Comparison of ENCODE assay signal across 3 cellular contexts in the genomic region with DNA sequence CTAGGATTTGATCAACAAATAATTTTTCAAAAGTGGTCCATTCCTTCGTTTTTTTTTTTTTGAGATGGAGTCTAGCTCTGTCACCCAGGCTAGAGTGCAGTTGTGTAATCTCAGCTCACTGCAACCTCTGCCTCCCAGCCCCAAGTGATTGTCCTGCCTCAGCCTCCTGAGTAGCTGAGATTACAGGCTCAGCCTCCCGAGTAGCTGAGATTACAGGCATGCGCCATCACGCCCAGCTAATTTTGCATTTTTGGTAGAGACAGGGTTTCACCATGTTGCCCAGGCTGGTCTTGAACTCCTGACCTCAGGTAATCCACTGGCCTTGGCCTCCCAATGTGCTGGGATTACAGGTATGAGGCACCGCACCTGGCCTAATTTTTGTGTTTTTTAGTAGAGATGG. TPM values are rescaled to one million over a fixed set of nuclear protein-coding genes. Genes with fewer than 3 reads are reported as not detected.
DNase-seq lines count a peak whose midpoint lies in the region; ATAC-seq, FAIRE-seq and TF ChIP-seq lines count a peak whose summit lies in the region.
"Not testable (repeated sequence)": the region's sequence is repeated elsewhere in the genome, so short reads cannot be mapped to it uniquely, and the experiment has no call there.

No MANE protein-coding gene starts in this region.

- RAD21 ChIA-PET in GM12878 (lab: Charles Lee; ENCODE audit: unreplicated experiment), result not testable (repeated sequence)

- intact Hi-C loops in GM12878 (cut with micrococcal nuclease; ENCODE audit: unreplicated experiment), result loop anchor here (10.0 kb wide), 1 partner anchor 94 kb away; a partner anchor contains a TSS
- intact Hi-C loops in K562 (cut with micrococcal nuclease), result loop anchor here (10.0 kb wide), 1 partner anchor 94 kb away; a partner anchor contains a TSS

- not testable (repeated sequence) for H3K4me3 ChIP-seq in GM12878, K562

- not testable (repeated sequence) for BruUV-seq in GM12878 (replicated peaks; lab: Mats Ljungman, UMichigan); K562 (replicated peaks; lab: Mats Ljungman, UMichigan)

- not testable (repeated sequence) for H3K27me3 ChIP-seq in GM12878 (replicated peaks in 1 of 2; ENCODE audit: control insufficient read depth in 2 of 2, insufficient read depth in 2 of 2, low read length in 1 of 2); K562 (ENCODE audit: control insufficient read depth in 2 of 2, insufficient read depth in 2 of 2, low read length in 2 of 2)

- H3K4me1 ChIP-seq in GM12878 (ENCODE audit: control insufficient read depth, insufficient read depth, low read length), result not testable (repeated sequence)
- H3K4me1 ChIP-seq in K562 (replicated peaks in 1 of 2; ENCODE audit: control insufficient read depth in 2 of 2, insufficient read depth in 2 of 2, low read length in 2 of 2), result peaks cover 2 to 14% of the 10 kb centered on the region in 2 experiments; a peak in 3 of 5 replicates

- FAIRE-seq in GM12878 (lab: Jason Lieb, UNC); K562 (lab: Jason Lieb, UNC): not testable (repeated sequence)

- TF ChIP-seq EP300 in GM12878 (IDR thresholded peaks at IDR 0.05; ENCODE audit: borderline replicate concordance in 1 of 2, control insufficient read depth in 1 of 2, low read depth in 2 of 2, low read length in 2 of 2); K562 (IDR thresholded peaks at IDR 0.05; ENCODE audit: low read length): not testable (repeated sequence)

- SMC1A ChIA-PET in GM12878 (lab: Charles Lee; ENCODE audit: uncharacterized antibody, unreplicated experiment), result interaction anchor here (0.9 kb wide), 1 partner anchor 86 kb away, joined by 3 read pairs; no protein-coding TSS in a partner anchor

- not testable (repeated sequence) for H4K20me1 ChIP-seq in GM12878 (ENCODE audit: control insufficient read depth, insufficient read depth); K562 (replicated peaks; ENCODE audit: control insufficient read depth, insufficient read depth, low read length)

- H3K9ac ChIP-seq in GM12878 (ENCODE audit: control insufficient read depth, insufficient read depth, low read length); K562 (ENCODE audit: insufficient read depth in 1 of 2, low read depth in 2 of 2, low read length in 2 of 2): not testable (repeated sequence)

- H3K4me2 ChIP-seq in GM12878 (ENCODE audit: control insufficient read depth, insufficient read depth), result 0 out of 2 replicates have a peak overlapping the region, but pooled peaks have one; percentile 10
- H3K4me2 ChIP-seq in K562 (ENCODE audit: insufficient read depth, low read length), result not testable (repeated sequence)

- H2AFZ ChIP-seq in GM12878 (ENCODE audit: control insufficient read depth, low read depth, low read length); K562 (ENCODE audit: low read depth, low read length): not testable (repeated sequence)

- in situ Hi-C loops in GM12878 (cut with MboI); K562 (cut with MboI): not testable (repeated sequence)

- not testable (repeated sequence) for H3K9me3 ChIP-seq in GM12878 (replicated peaks; ENCODE audit: control insufficient read depth, insufficient read depth, low read length); K562 (replicated peaks; ENCODE audit: control insufficient read depth, insufficient read depth, low read depth, low read length)

- H3K27ac ChIP-seq in VCaP, result peak overlapping the region; percentile 95
- not testable (repeated sequence) for H3K27ac ChIP-seq in GM12878 (ENCODE audit: control insufficient read depth, insufficient read depth); K562 (ENCODE audit: extremely low read depth, low read depth, low read length)

- not testable (repeated sequence) for H3K9me1 ChIP-seq in K562 (ENCODE audit: control insufficient read depth, insufficient read depth, low read length)

- not testable (repeated sequence) for DNase-seq in GM12878 (ENCODE audit: low read depth, low spot score); K562 (ENCODE audit: extremely low read depth in 1 of 4, low spot score in 3 of 4)

- not testable (repeated sequence) for TF ChIP-seq RAD21 in GM12878 (IDR thresholded peaks at IDR 0.05; ENCODE audit: insufficient read depth, low read depth, low read length); K562 (CRISPR knock-in tag; conservative IDR thresholded peaks at IDR 0.05 in 1 of 2, IDR thresholded peaks at IDR 0.05 in 1 of 2)

- not testable (repeated sequence) for TF ChIP-seq POLR2A in GM12878 (IDR thresholded peaks at IDR 0.05; ENCODE audit: low read depth, low read length); K562 (conservative IDR thresholded peaks at IDR 0.05)

- CTCF ChIA-PET in GM12878 (lab: Yijun Ruan, JAX), result interaction anchor here (0.7 to 0.9 kb wide), 2 partner anchors 36 to 211 kb away, joined by 3 to 4 read pairs; no protein-coding TSS in a partner anchor
- CTCF ChIA-PET in K562 (lab: Yijun Ruan, JAX; ENCODE audit: low intra/inter-chr PET ratio), result not testable (repeated sequence)

- not testable (repeated sequence) for TF ChIP-seq CTCF in VCaP (conservative IDR thresholded peaks at IDR 0.05); GM12878 (IDR thresholded peaks at IDR 0.05 in 2 of 3, conservative IDR thresholded peaks at IDR 0.05 in 1 of 3; ENCODE audit: control insufficient read depth in 2 of 3, extremely low read depth in 1 of 3, insufficient read depth in 1 of 3, low read depth in 3 of 3, low read length in 3 of 3); K562 (IDR thresholded peaks at IDR 0.05 in 2 of 3, conservative IDR thresholded peaks at IDR 0.05 in 1 of 3; ENCODE audit: insufficient read depth in 2 of 3, low read depth in 1 of 3, low read length in 3 of 3)

- ATAC-seq in GM12878, K562: not testable (repeated sequence)

- POLR2A ChIA-PET in GM12878 (lab: Charles Lee), result interaction anchor here (0.6 kb wide), 1 partner anchor 662 kb away, joined by 3 read pairs; no protein-coding TSS in a partner anchor
- POLR2A ChIA-PET in K562 (lab: Yijun Ruan, JAX), result not testable (repeated sequence)

- not testable (repeated sequence) for H3K36me3 ChIP-seq in GM12878 (ENCODE audit: control insufficient read depth in 2 of 2, insufficient read depth in 2 of 2, low read length in 1 of 2)
- H3K36me3 ChIP-seq in K562 (ENCODE audit: control insufficient read depth, insufficient read depth, low read length), result peaks cover 10% of the 10 kb centered on the region; the same call in 1 of the 3 replicates

- 84% methylated on average over 4 of the region's 5 CpGs for WGBS in GM12878 (ENCODE audit: insufficient coverage, insufficient replicate concordance, low lambda C conversion rate, missing lambda C conversion rate)
- WGBS in K562 (ENCODE audit: insufficient coverage, low coverage, missing lambda C conversion rate), result 66% methylated on average over 5 of the region's 5 CpGs

- peaks cover 25% of the 10 kb centered on the region for H3K79me2 ChIP-seq in GM12878 (ENCODE audit: control insufficient read depth, insufficient read depth, low read length)
- H3K79me2 ChIP-seq in K562 (ENCODE audit: control insufficient read depth, insufficient read depth, low read length), result peaks cover 15% of the 10 kb centered on the region

RNA-seq across cellular contexts. Expression of a gene that starts 5.0 kb away (rescaled TPM):
- 142 and 159 TPM in 2 replicates for total RNA-seq in GM12878 (2013; cell fraction: nucleolus; rRNA removed)
- total RNA-seq in GM12878 (2014; rRNA removed) (20.0 and 21.4 TPM in 2 replicates), GM12878 (2014; rRNA removed; fragmentation: Illumina TruSeq; extraction: Trizol) (26.7 and 26.8 TPM in 2 replicates), GM12878 (2021) (28.6 and 38.9 TPM in 2 replicates), K562 (2014; rRNA removed) (8.5 TPM in 2 replicates), K562 (2014; rRNA removed; fragmentation: Illumina TruSeq; extraction: Trizol) (12.3 and 15.6 TPM in 2 replicates), K562 (2015; rRNA removed; fragmentation: Illumina TruSeq; extraction: Trizol) (11.6 and 11.8 TPM in 2 replicates), K562 (2021) (11.4 and 17.0 TPM in 2 replicates)
- polyA plus RNA-seq in GM12878 (2011; ENCODE audit: low read depth), result 9.5 TPM
- polyA plus RNA-seq in GM12878 (2011; rRNA removed) (26.5 and 29.0 TPM in 2 replicates), GM12878 (2014; fragmentation: Illumina TruSeq; extraction: Trizol) (19.4 and 23.2 TPM in 2 replicates), GM12878 (2014; fragmentation: Nextera tagmentation; extraction: Ambion mirVana) (1 to 10 TPM; 3.0 to 6.2 TPM), GM12878 (2014; rRNA removed) (22.4 and 24.8 TPM in 2 replicates), GM12878 (2016; fragmentation: Nextera tagmentation; extraction: Ambion mirVana) (10 to 100 TPM; 23.1 to 26.9 TPM), K562 (2011; rRNA removed) (10.9 and 12.1 TPM in 2 replicates), K562 (2014; fragmentation: Illumina TruSeq; extraction: Trizol) (8.6 and 9.5 TPM in 2 replicates), K562 (2014; fragmentation: Nextera tagmentation; extraction: Ambion mirVana) (1 to 10 TPM; 2.3 to 3.3 TPM), K562 (2014; rRNA removed) (10.7 and 10.8 TPM in 2 replicates)
- 18.8 and 21.2 TPM in 2 replicates for polyA plus RNA-seq in GM12878 (2011; cell fraction: cytosol; rRNA removed)
- polyA plus RNA-seq in GM12878 (2011; cell fraction: nucleus; rRNA removed), result 30.6 and 39.6 TPM in 2 replicates
- 13.7 and 18.1 TPM in 2 replicates for polyA plus RNA-seq in GM12878 (2012)
- 67.8 and 78.9 TPM in 2 replicates for polyA minus RNA-seq in GM12878 (2011; rRNA and poly(A)+ RNA removed)
- polyA minus RNA-seq in GM12878 (2011; cell fraction: cytosol; rRNA and poly(A)+ RNA removed), result 13.0 and 21.1 TPM in 2 replicates
- 42.9 and 82.9 TPM in 2 replicates for polyA minus RNA-seq in GM12878 (2011; cell fraction: nucleus; rRNA and poly(A)+ RNA removed)
- 132 and 153 TPM in 2 replicates for total RNA-seq in K562 (2011; cell fraction: chromatin; rRNA removed; ENCODE audit: low replicate concordance)
- total RNA-seq in K562 (2011; cell fraction: nucleolus; rRNA removed), result 72.2 and 77.4 TPM in 2 replicates
- 88.6 and 105 TPM in 2 replicates for total RNA-seq in K562 (2011; cell fraction: nucleoplasm; rRNA removed)
- polyA plus RNA-seq in K562 (2011; cell fraction: cytosol; rRNA removed), result 7.2 and 9.5 TPM in 2 replicates
- polyA plus RNA-seq in K562 (2011; cell fraction: nucleus; rRNA removed), result 20.8 and 31.9 TPM in 2 replicates
- 6.0 and 9.1 TPM in 2 replicates for polyA plus RNA-seq in K562 (2012)
- polyA minus RNA-seq in K562 (2011; rRNA and poly(A)+ RNA removed), result 49.8 and 57.4 TPM in 2 replicates
- polyA minus RNA-seq in K562 (2011; cell fraction: cytosol; rRNA and poly(A)+ RNA removed), result 6.1 and 6.9 TPM in 2 replicates
- 27.3 and 37.8 TPM in 2 replicates for polyA minus RNA-seq in K562 (2011; cell fraction: nucleus; rRNA and poly(A)+ RNA removed)

RNA-seq across cellular contexts. Expression of a gene that starts 8.9 kb away (rescaled TPM):
- 59.1 and 64.9 TPM in 2 replicates for total RNA-seq in GM12878 (2013; cell fraction: nucleolus; rRNA removed)
- 14.4 and 14.7 TPM in 2 replicates for total RNA-seq in GM12878 (2014; rRNA removed)
- 26.9 and 27.0 TPM in 2 replicates for total RNA-seq in GM12878 (2014; rRNA removed; fragmentation: Illumina TruSeq; extraction: Trizol)
- total RNA-seq in GM12878 (2021), result 42.4 and 49.0 TPM in 2 replicates
- 10.3 TPM for polyA plus RNA-seq in GM12878 (2011; ENCODE audit: low read depth)
- polyA plus RNA-seq in GM12878 (2011; rRNA removed), result 19.3 and 19.5 TPM in 2 replicates
- polyA plus RNA-seq in GM12878 (2011; cell fraction: cytosol; rRNA removed), result 13.8 and 16.3 TPM in 2 replicates
- 18.9 and 21.1 TPM in 2 replicates for polyA plus RNA-seq in GM12878 (2011; cell fraction: nucleus; rRNA removed)
- polyA plus RNA-seq in GM12878 (2012), result 11.0 and 12.7 TPM in 2 replicates
- 23.3 and 24.8 TPM in 2 replicates for polyA plus RNA-seq in GM12878 (2014; fragmentation: Illumina TruSeq; extraction: Trizol)
- 10 to 100 TPM in 1 of 2 experiments, 1 to 10 TPM in 1; 4.2 to 12.3 TPM for polyA plus RNA-seq in GM12878 (2014; fragmentation: Nextera tagmentation; extraction: Ambion mirVana)
- polyA plus RNA-seq in GM12878 (2014; rRNA removed), result 17.0 and 17.2 TPM in 2 replicates
- polyA plus RNA-seq in GM12878 (2016; fragmentation: Nextera tagmentation; extraction: Ambion mirVana), result 10 to 100 TPM; 23.5 to 27.7 TPM
- polyA minus RNA-seq in GM12878 (2011; rRNA and poly(A)+ RNA removed), result 62.7 and 75.0 TPM in 2 replicates
- 14.7 and 21.2 TPM in 2 replicates for polyA minus RNA-seq in GM12878 (2011; cell fraction: cytosol; rRNA and poly(A)+ RNA removed)
- polyA minus RNA-seq in GM12878 (2011; cell fraction: nucleus; rRNA and poly(A)+ RNA removed), result 28.0 and 37.6 TPM in 2 replicates
- 27.5 and 105 TPM in 2 replicates for total RNA-seq in K562 (2011; cell fraction: chromatin; rRNA removed; ENCODE audit: low replicate concordance)
- 27.8 and 38.3 TPM in 2 replicates for total RNA-seq in K562 (2011; cell fraction: nucleolus; rRNA removed)
- 38.4 and 40.3 TPM in 2 replicates for total RNA-seq in K562 (2011; cell fraction: nucleoplasm; rRNA removed)
- total RNA-seq in K562 (2014; rRNA removed), result 8.9 and 9.6 TPM in 2 replicates
- 18.2 and 21.4 TPM in 2 replicates for total RNA-seq in K562 (2014; rRNA removed; fragmentation: Illumina TruSeq; extraction: Trizol)
- 17.2 and 18.8 TPM in 2 replicates for total RNA-seq in K562 (2015; rRNA removed; fragmentation: Illumina TruSeq; extraction: Trizol)
- total RNA-seq in K562 (2021), result 30.2 and 36.3 TPM in 2 replicates
- 11.1 and 14.4 TPM in 2 replicates for polyA plus RNA-seq in K562 (2011; rRNA removed)
- polyA plus RNA-seq in K562 (2011; cell fraction: cytosol; rRNA removed), result 9.4 and 11.8 TPM in 2 replicates
- polyA plus RNA-seq in K562 (2011; cell fraction: nucleus; rRNA removed), result 18.7 and 21.0 TPM in 2 replicates
- polyA plus RNA-seq in K562 (2012), result 6.1 and 7.4 TPM in 2 replicates
- polyA plus RNA-seq in K562 (2014; fragmentation: Illumina TruSeq; extraction: Trizol), result 11.6 and 12.3 TPM in 2 replicates
- 1 to 10 TPM; 2.8 to 6.8 TPM for polyA plus RNA-seq in K562 (2014; fragmentation: Nextera tagmentation; extraction: Ambion mirVana)
- polyA plus RNA-seq in K562 (2014; rRNA removed), result 9.8 and 12.8 TPM in 2 replicates
- 44.0 and 60.6 TPM in 2 replicates for polyA minus RNA-seq in K562 (2011; rRNA and poly(A)+ RNA removed)
- 25.8 and 28.9 TPM in 2 replicates for polyA minus RNA-seq in K562 (2011; cell fraction: cytosol; rRNA and poly(A)+ RNA removed)
- 20.1 and 32.0 TPM in 2 replicates for polyA minus RNA-seq in K562 (2011; cell fraction: nucleus; rRNA and poly(A)+ RNA removed)
